9 cellular contexts compared by ENCODE assay signal in the genomic region with DNA sequence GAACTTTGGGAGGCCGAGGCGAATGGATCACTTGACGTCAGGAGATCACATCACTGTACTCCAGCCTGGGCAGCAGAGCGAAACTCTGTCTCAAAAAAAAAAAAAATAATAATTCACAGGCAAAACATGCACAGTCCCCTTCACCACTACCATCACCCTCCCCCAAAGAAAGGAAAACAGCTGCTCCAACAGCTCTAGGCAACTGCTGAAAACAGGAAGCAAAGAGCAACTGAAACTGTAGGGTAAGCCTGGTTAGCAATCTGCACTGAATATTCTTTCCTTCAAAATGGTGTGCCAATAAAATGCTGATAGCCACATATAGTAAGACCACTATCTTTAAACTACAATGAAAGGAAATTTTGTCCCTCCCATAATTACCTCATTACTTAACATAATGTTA. TPM values are rescaled to one million over a fixed set of nuclear protein-coding genes. Genes with fewer than 3 reads are reported as not detected.
DNase-seq lines count a peak whose midpoint lies in the region; ATAC-seq, FAIRE-seq and TF ChIP-seq lines count a peak whose summit lies in the region.
"Had no signal": no experiment of that assay in that cellular context is flagged by ENCODE, and none has a peak within 500 bp of the region (broad histone marks: within the 10 kb centered on the region; RNA-seq: fewer than 3 reads in every experiment).

No MANE protein-coding gene starts in this region.

- no peak overlapping the region for H3K27ac ChIP-seq in KMS-11
- 0 out of 3 replicates have a peak overlapping the region, but pooled peaks have one; percentile 8 for H3K27ac ChIP-seq in K562 (ENCODE audit: extremely low read depth, low read depth, low read length)
- peak overlapping the region; percentile 8 to 59 (median 40) for H3K27ac ChIP-seq in transverse colon

- CTCF ChIA-PET in K562 (lab: Yijun Ruan, JAX; ENCODE audit: low intra/inter-chr PET ratio) = no interaction called here

- no peaks in the 10 kb centered on the region for H3K27me3 ChIP-seq in KMS-11 (ENCODE audit: insufficient read depth, low read depth)
- H3K27me3 ChIP-seq in K562 (ENCODE audit: control insufficient read depth in 2 of 2, insufficient read depth in 2 of 2, low read length in 2 of 2) = no peaks in the 10 kb centered on the region
- H3K27me3 ChIP-seq in transverse colon = no peaks in the 10 kb centered on the region

- DNase-seq in Right ventricle myocardium superior (no peak), cardiac septum (ENCODE audit: low spot score) (no peak), K562 (ENCODE audit: extremely low read depth in 1 of 4, low spot score in 3 of 4) (no peak), transverse colon (no peak), NCI-H1105 treated with DMSO at 0.1 percent for 48 hours (lab: John Stamatoyannopoulos, UW) (no peak), SW480 (ENCODE audit: low spot score) (no peak), NCI-H2081 (lab: John Stamatoyannopoulos, UW) (no peak)

- 100% methylated on average over 1 of the region's 4 CpGs for WGBS in K562 (ENCODE audit: insufficient coverage, low coverage, missing lambda C conversion rate)
- 80 to 84% methylated on average over 3 to 4 of the region's 4 CpGs for WGBS in transverse colon (ENCODE audit: low coverage in 1 of 2), 2 donors

- in situ Hi-C loops in K562 (cut with MboI) (no loop called here), transverse colon (cut with MboI; ENCODE audit: low pct_ligation_motif_present in 1 of 4, low pct_unique_long_range_greater_than_20kb in 1 of 4, low sequenced_read_pairs in 3 of 4) (no loop called here)

- TF ChIP-seq EP300 in K562 (IDR thresholded peaks at IDR 0.05; ENCODE audit: low read length) (no peak), transverse colon (IDR thresholded peaks at IDR 0.05; ENCODE audit: low read depth) (no peak)

- peaks cover 34% of the 10 kb centered on the region for H3K4me1 ChIP-seq in KMS-11 (ENCODE audit: low read depth, poor library complexity, severe bottlenecking)
- no peaks in the 10 kb centered on the region; a peak in 1 of 5 replicates for H3K4me1 ChIP-seq in K562 (replicated peaks in 1 of 2; ENCODE audit: control insufficient read depth in 2 of 2, insufficient read depth in 2 of 2, low read length in 2 of 2)
- H3K4me1 ChIP-seq in transverse colon = peaks cover 11 to 67% (median 28%) of the 10 kb centered on the region in 4 donors

- TF ChIP-seq CTCF in KMS-11 (conservative IDR thresholded peaks at IDR 0.05; ENCODE audit: low read depth, low read length) = no peak
- TF ChIP-seq CTCF in K562 (IDR thresholded peaks at IDR 0.05 in 2 of 3, conservative IDR thresholded peaks at IDR 0.05 in 1 of 3; ENCODE audit: insufficient read depth in 2 of 3, low read depth in 1 of 3, low read length in 3 of 3) = no peak
- TF ChIP-seq CTCF in transverse colon (IDR thresholded peaks at IDR 0.05) = no peak

- no peak for TF ChIP-seq POLR2A in K562 (conservative IDR thresholded peaks at IDR 0.05)
- no peak for TF ChIP-seq POLR2A in transverse colon (IDR thresholded peaks at IDR 0.05)

- H3K9me3 ChIP-seq in K562 (replicated peaks; ENCODE audit: control insufficient read depth, insufficient read depth, low read depth, low read length) (no peaks in the 10 kb centered on the region), transverse colon (no peaks in the 10 kb centered on the region)

- H3K4me3 ChIP-seq in KMS-11 (IDR thresholded peaks at IDR 0.05; ENCODE audit: insufficient read depth, low read depth, low read length) (no peak overlapping the region), K562 (no peak overlapping the region), transverse colon (no peak overlapping the region)

- no peaks in the 10 kb centered on the region for H3K36me3 ChIP-seq in KMS-11 (ENCODE audit: insufficient read depth)
- peaks cover 42% of the 10 kb centered on the region for H3K36me3 ChIP-seq in K562 (ENCODE audit: control insufficient read depth, insufficient read depth, low read length)
- H3K36me3 ChIP-seq in transverse colon = peaks cover 0 to 4% (median 0%) of the 10 kb centered on the region in 4 donors

- no peak for TF ChIP-seq RAD21 in K562 (CRISPR knock-in tag; conservative IDR thresholded peaks at IDR 0.05 in 1 of 2, IDR thresholded peaks at IDR 0.05 in 1 of 2)

- ATAC-seq in Right ventricle myocardium superior (ENCODE audit: poor library complexity) (peak; percentile 68), K562 (peak; percentile 55; the same call in 2 of the 3 replicates)

- peak overlapping the region; percentile 17; the same call in 1 of the 2 replicates for H3K4me2 ChIP-seq in KMS-11
- no peak overlapping the region for H3K4me2 ChIP-seq in K562 (ENCODE audit: insufficient read depth, low read length)

- H3K9ac ChIP-seq in KMS-11 = no peak overlapping the region
- H3K9ac ChIP-seq in K562 (ENCODE audit: insufficient read depth in 1 of 2, low read depth in 2 of 2, low read length in 2 of 2) = no peak overlapping the region

- no TSS peak for BruUV-seq in K562 (replicated peaks; lab: Mats Ljungman, UMichigan)

- POLR2A ChIA-PET in K562 (lab: Yijun Ruan, JAX) = interaction anchor here (0.6 kb wide), 1 partner anchor 20 kb away, joined by 3 read pairs; no protein-coding TSS in a partner anchor

- no peaks in the 10 kb centered on the region for H3K9me1 ChIP-seq in K562 (ENCODE audit: control insufficient read depth, insufficient read depth, low read length)

- H2AFZ ChIP-seq in KMS-11 (ENCODE audit: low read depth) (no peak overlapping the region), K562 (ENCODE audit: low read depth, low read length) (no peak overlapping the region)

- intact Hi-C loops in Right ventricle myocardium superior (cut with DNase I) (no loop called here), cardiac septum (cut with DNase I) (no loop called here), K562 (cut with micrococcal nuclease) (no loop called here), transverse colon (cut with DNase I; ENCODE audit: low total_unique reads) (no loop called here)

- FAIRE-seq in K562 (lab: Jason Lieb, UNC) = no peak
- FAIRE-seq: keratinocyte had no signal

- H3K79me2 ChIP-seq in KMS-11 (ENCODE audit: insufficient read depth, low read depth) (peaks cover 16% of the 10 kb centered on the region; the same call in 1 of the 2 replicates), K562 (ENCODE audit: control insufficient read depth, insufficient read depth, low read length) (peaks cover 43% of the 10 kb centered on the region)

- H4K20me1 ChIP-seq in KMS-11 (ENCODE audit: insufficient read depth) (no peaks in the 10 kb centered on the region), K562 (replicated peaks; ENCODE audit: control insufficient read depth, insufficient read depth, low read length) (no peaks in the 10 kb centered on the region)

TF ChIP-seq in K562, 482 proteins besides CTCF, POLR2A, EP300 and RAD21:
- TF ChIP-seq ZNF311 (CRISPR knock-in tag; IDR thresholded peaks at IDR 0.05) (no peak), RFX1 (IDR thresholded peaks at IDR 0.05) (peak; percentile 20; the same call in 1 of the 2 replicates)

RNA-seq across cellular contexts. Expression of gene NT5C2, which starts 11.8 kb away (rescaled TPM):
- total RNA-seq in Right ventricle myocardium superior (46.9 TPM), cardiac septum (94.0 TPM), K562 (2014; rRNA removed) (26.5 and 26.7 TPM in 2 replicates), K562 (2014; rRNA removed; fragmentation: Illumina TruSeq; extraction: Trizol) (26.7 and 28.1 TPM in 2 replicates), K562 (2015; rRNA removed; fragmentation: Illumina TruSeq; extraction: Trizol) (34.4 and 40.1 TPM in 2 replicates), K562 (2021) (24.3 and 27.7 TPM in 2 replicates), transverse colon (100 to 1,000 TPM in 2 of 4 donors, 10 to 100 TPM in 2; 77.1 to 135 (median 105) TPM)
- total RNA-seq in K562 (2011; cell fraction: chromatin; rRNA removed; ENCODE audit: low replicate concordance) = 32.3 and 110 TPM in 2 replicates
- total RNA-seq in K562 (2011; cell fraction: nucleolus; rRNA removed) = 13.5 and 23.3 TPM in 2 replicates
- 39.7 and 56.5 TPM in 2 replicates for total RNA-seq in K562 (2011; cell fraction: nucleoplasm; rRNA removed)
- polyA plus RNA-seq in K562 (2011; rRNA removed) (28.5 and 45.2 TPM in 2 replicates), K562 (2014; fragmentation: Illumina TruSeq; extraction: Trizol) (30.0 and 37.7 TPM in 2 replicates), K562 (2014; fragmentation: Nextera tagmentation; extraction: Ambion mirVana) (10 to 100 TPM; 11.3 to 29.4 TPM), K562 (2014; rRNA removed) (25.3 and 30.0 TPM in 2 replicates)
- 16.2 and 23.4 TPM in 2 replicates for polyA plus RNA-seq in K562 (2011; cell fraction: cytosol; rRNA removed)
- 34.0 and 36.8 TPM in 2 replicates for polyA plus RNA-seq in K562 (2011; cell fraction: nucleus; rRNA removed)
- 30.9 and 45.5 TPM in 2 replicates for polyA plus RNA-seq in K562 (2012)
- 29.3 and 33.8 TPM in 2 replicates for polyA minus RNA-seq in K562 (2011; rRNA and poly(A)+ RNA removed)
- polyA minus RNA-seq in K562 (2011; cell fraction: cytosol; rRNA and poly(A)+ RNA removed) = 11.8 and 15.6 TPM in 2 replicates
- 21.3 and 33.0 TPM in 2 replicates for polyA minus RNA-seq in K562 (2011; cell fraction: nucleus; rRNA and poly(A)+ RNA removed)
